10 cellular contexts compared by ENCODE assay signal in genomic region chr10:124657806-124658205, GRCh38.
A peak's percentile ranks its signal among the peaks of the same experiment; 100 is the strongest.
DNase-seq lines count a peak whose midpoint lies in the region; ATAC-seq, FAIRE-seq and TF ChIP-seq lines count a peak whose summit lies in the region.
"Had no signal": no experiment of that assay in that cellular context is flagged by ENCODE, and none has a peak within 500 bp of the region (broad histone marks: within the 10 kb centered on the region; RNA-seq: fewer than 3 reads in every experiment).

No MANE protein-coding gene starts in this region.

- H3K36me3 Mint-ChIP-seq in CD8-positive, alpha-beta memory T cell, result peaks cover 0 to 22% (median 5%) of the 10 kb centered on the region in 3 donors
- peaks cover 57% of the 10 kb centered on the region for H3K36me3 Mint-ChIP-seq in dendritic cell treated with granulocyte-macrophage colony-stimulating factor and Interleukin-4, amounts not matched to agents 40 ng/mL and 50 ng/mL, for 4 days (ENCODE audit: low read depth)

- peak overlapping the region; percentile 91 to 99 (median 97) for H3K27ac Mint-ChIP-seq in CD8-positive, alpha-beta memory T cell
- peak overlapping the region; percentile 66 for H3K27ac Mint-ChIP-seq in dendritic cell treated with granulocyte-macrophage colony-stimulating factor and Interleukin-4, amounts not matched to agents 40 ng/mL and 50 ng/mL, for 4 days

- H3K9me3 ChIP-seq in CD8-positive, alpha-beta memory T cell (ENCODE audit: low read length), result no peaks in the 10 kb centered on the region
- no peaks in the 10 kb centered on the region for H3K9me3 ChIP-seq in pancreas
- H3K9me3 ChIP-seq: sigmoid colon had no signal

- peak in 4 of 5 donors; percentile 39 to 77 (median 65) for DNase-seq in CD8-positive, alpha-beta memory T cell
- DNase-seq in NB4 (ENCODE audit: low read depth), result peak; percentile 54
- DNase-seq in pancreas, result peak in 1 of 6 donors; percentile 15
- DNase-seq in D721Med (ENCODE audit: insufficient read length, low spot score), result no peak
- DNase-seq: sigmoid colon had no signal

- no peak overlapping the region for H3K4me3 ChIP-seq in CD8-positive, alpha-beta memory T cell (ENCODE audit: low read length)
- H3K4me3 ChIP-seq in NB4 (ENCODE audit: low read depth, low read length) (no peak overlapping the region), pancreas (no peak overlapping the region)
- H3K4me3 ChIP-seq: hepatocyte, sigmoid colon had no signal

- intact Hi-C loops in dendritic cell treated with granulocyte-macrophage colony-stimulating factor and Interleukin-4, amounts not matched to agents 40 ng/mL and 50 ng/mL, for 4 days (cut with micrococcal nuclease), result no loop called here
- intact Hi-C loops in pancreas (cut with DNase I), result no loop called here

- CTCF ChIA-PET in CD8-positive, alpha-beta memory T cell (lab: Charles Lee), result interaction anchor here (0.8 to 5.5 kb wide), 8 partner anchors 8 to 83 kb away, joined by 3 to 42 read pairs (median 9); no protein-coding TSS in a partner anchor

- H3K4me3 Mint-ChIP-seq in CD8-positive, alpha-beta memory T cell, result peak overlapping the region; percentile 41 to 90 (median 80)
- no peak overlapping the region for H3K4me3 Mint-ChIP-seq in dendritic cell treated with granulocyte-macrophage colony-stimulating factor and Interleukin-4, amounts not matched to agents 40 ng/mL and 50 ng/mL, for 4 days

- H3K36me3 ChIP-seq in CD8-positive, alpha-beta memory T cell (ENCODE audit: insufficient read depth, low read length), result no peaks in the 10 kb centered on the region
- no peaks in the 10 kb centered on the region for H3K36me3 ChIP-seq in pancreas

- TF ChIP-seq CTCF in NB4 (IDR thresholded peaks at IDR 0.05; ENCODE audit: low read depth, low read length), result no peak
- TF ChIP-seq CTCF in pancreas (IDR thresholded peaks at IDR 0.05), result no peak
- no peak for TF ChIP-seq CTCF in D721Med (IDR thresholded peaks at IDR 0.05; ENCODE audit: insufficient read depth, missing control alignments)

- no peaks in the 10 kb centered on the region for H3K27me3 ChIP-seq in CD8-positive, alpha-beta memory T cell (ENCODE audit: insufficient read depth, low read length, poor library complexity, severe bottlenecking)
- no peaks in the 10 kb centered on the region for H3K27me3 ChIP-seq in pancreas
- H3K27me3 ChIP-seq: hepatocyte, sigmoid colon had no signal

- peaks cover 87 to 95% (median 88%) of the 10 kb centered on the region in 3 donors for H3K4me1 Mint-ChIP-seq in CD8-positive, alpha-beta memory T cell
- peaks cover 60% of the 10 kb centered on the region for H3K4me1 Mint-ChIP-seq in dendritic cell treated with granulocyte-macrophage colony-stimulating factor and Interleukin-4, amounts not matched to agents 40 ng/mL and 50 ng/mL, for 4 days (ENCODE audit: low read depth)

- FAIRE-seq in pancreas (lab: Jason Lieb, UNC), result no peak
- no peak for FAIRE-seq in D721Med (lab: Jason Lieb, UNC)

- peaks cover 0 to 2% of the 10 kb centered on the region in 2 donors for H3K27me3 Mint-ChIP-seq in CD8-positive, alpha-beta memory T cell
- no peaks in the 10 kb centered on the region for H3K27me3 Mint-ChIP-seq in dendritic cell treated with granulocyte-macrophage colony-stimulating factor and Interleukin-4, amounts not matched to agents 40 ng/mL and 50 ng/mL, for 4 days

- ATAC-seq in pancreas (peak in 3 of 4 donors; percentile 7 to 26 (median 14)), HG03280 (IDR thresholded peaks at IDR 0.05; ENCODE audit: unreplicated experiment) (no peak), GM21447 (IDR thresholded peaks at IDR 0.05; ENCODE audit: unreplicated experiment) (no peak), SK-N-SH treated with all-trans-retinoic acid at 6 μM for 48 hours (no peak)

- POLR2A ChIA-PET in CD8-positive, alpha-beta memory T cell (lab: Charles Lee), result interaction anchor here (4.8 kb wide), 1 partner anchor 8 kb away, joined by 34 read pairs; no protein-coding TSS in a partner anchor

- H3K9me3 Mint-ChIP-seq in CD8-positive, alpha-beta memory T cell, result no peaks in the 10 kb centered on the region
- H3K9me3 Mint-ChIP-seq in dendritic cell treated with granulocyte-macrophage colony-stimulating factor and Interleukin-4, amounts not matched to agents 40 ng/mL and 50 ng/mL, for 4 days, result no peaks in the 10 kb centered on the region

- peak overlapping the region; percentile 79 for H3K27ac ChIP-seq in CD8-positive, alpha-beta memory T cell (ENCODE audit: low read depth, low read length)
- H3K27ac ChIP-seq in pancreas, result no peak overlapping the region
- H3K27ac ChIP-seq: hepatocyte had no signal

- 74 to 77% methylated on average over 9 of the region's 9 CpGs for WGBS in pancreas, 2 donors

- no peak for TF ChIP-seq POLR2A in NB4 (IDR thresholded peaks at IDR 0.05; ENCODE audit: extremely low read depth, insufficient read length)

- peaks cover 89% of the 10 kb centered on the region for H3K4me1 ChIP-seq in CD8-positive, alpha-beta memory T cell (ENCODE audit: insufficient read depth, low read length)
- H3K4me1 ChIP-seq in pancreas, result no peaks in the 10 kb centered on the region

TF ChIP-seq in SK-N-SH treated with all-trans-retinoic acid at 6 μM for 48 hours, 23 proteins besides CTCF, POLR2A, EP300 and RAD21:
- no peak for TF ChIP-seq CSDC2 (CRISPR knock-in tag; IDR thresholded peaks at IDR 0.05)
- no peak for TF ChIP-seq BACH2 (CRISPR knock-in tag; IDR thresholded peaks at IDR 0.05; ENCODE audit: borderline replicate concordance)
- no peak for TF ChIP-seq ZC3H10 (CRISPR knock-in tag; IDR thresholded peaks at IDR 0.05)
- TF ChIP-seq ARNTL (CRISPR knock-in tag; IDR thresholded peaks at IDR 0.05; ENCODE audit: borderline replicate concordance, low read depth), result no peak
- no peak for TF ChIP-seq OSR1 (CRISPR knock-in tag; IDR thresholded peaks at IDR 0.05)
- TF ChIP-seq ZNF70 (CRISPR knock-in tag; IDR thresholded peaks at IDR 0.05), result no peak
- no peak for TF ChIP-seq TOX (CRISPR knock-in tag; IDR thresholded peaks at IDR 0.05; ENCODE audit: borderline replicate concordance)
- no peak for TF ChIP-seq ZFP30 (CRISPR knock-in tag; IDR thresholded peaks at IDR 0.05)
- no peak for TF ChIP-seq ZNF8 (CRISPR knock-in tag; IDR thresholded peaks at IDR 0.05)
- TF ChIP-seq ISL1 (CRISPR knock-in tag; IDR thresholded peaks at IDR 0.05), result no peak
- TF ChIP-seq SNAI2 (CRISPR knock-in tag; IDR thresholded peaks at IDR 0.05), result no peak
- no peak for TF ChIP-seq RARB (CRISPR knock-in tag; IDR thresholded peaks at IDR 0.05)
- TF ChIP-seq ESRRG (CRISPR knock-in tag; IDR thresholded peaks at IDR 0.05), result no peak
- TF ChIP-seq ZNF565 (CRISPR knock-in tag; conservative IDR thresholded peaks at IDR 0.05; ENCODE audit: low read depth), result no peak
- TF ChIP-seq PPARA (CRISPR knock-in tag; IDR thresholded peaks at IDR 0.05; ENCODE audit: borderline replicate concordance), result no peak
- TF ChIP-seq PATZ1 (CRISPR knock-in tag; IDR thresholded peaks at IDR 0.05; ENCODE audit: borderline replicate concordance), result no peak
- TF ChIP-seq GLIS3 (CRISPR knock-in tag; IDR thresholded peaks at IDR 0.05), result no peak
TF ChIP-seq in SK-N-SH treated with all-trans-retinoic acid at 6 μM for 48 hours: peak in this region for 0.

Comparison
In these comparisons a context has a peak if more than half of its experiments do, and no peak if none do; other contexts are left out.
1. ATAC-seq: peak in pancreas (3 of 4); none in HG03280 (single experiment), GM21447 (single experiment) and SK-N-SH treated with all-trans-retinoic acid at 6 μM for 48 hours (single experiment).